8 cellular contexts compared by ENCODE assay signal in the genomic region with DNA sequence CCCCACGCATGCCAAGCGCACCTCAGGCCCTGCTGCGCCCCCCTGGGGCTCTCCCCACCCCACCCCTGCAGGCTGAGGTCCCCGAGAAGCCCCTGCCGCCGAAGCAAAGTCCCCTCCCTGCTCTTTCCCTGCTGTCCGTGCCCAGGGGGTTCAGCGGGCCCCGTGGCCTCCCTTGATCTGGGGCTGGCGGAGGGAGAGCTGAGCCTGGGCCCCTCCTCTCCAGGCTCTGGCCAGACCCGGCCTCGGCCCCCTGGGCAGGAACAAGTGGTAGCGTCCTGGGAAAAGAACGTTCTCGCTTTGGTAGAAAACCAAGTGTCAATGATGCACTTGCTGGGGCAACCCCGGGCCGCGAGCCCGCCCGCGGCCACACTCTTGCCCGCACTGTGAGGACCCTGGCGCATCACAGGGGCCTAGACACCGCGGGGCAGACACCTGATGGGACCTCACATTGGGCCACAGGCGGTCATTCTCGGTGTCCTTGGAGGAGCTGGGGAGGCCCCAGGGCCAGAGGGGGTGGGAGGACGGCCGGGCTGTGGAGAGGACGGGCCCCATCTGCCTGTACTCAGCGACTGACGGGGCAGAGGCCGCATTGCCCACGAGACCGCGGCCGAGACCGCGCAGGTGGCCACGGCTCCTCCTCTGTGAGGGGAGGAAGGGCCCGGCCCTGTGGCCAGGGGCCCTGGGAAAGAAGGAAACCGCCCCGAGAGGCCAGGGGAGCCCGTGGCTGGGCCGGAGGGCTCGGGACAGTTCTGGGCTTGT. TPM values are rescaled to one million over a fixed set of nuclear protein-coding genes. Genes with fewer than 3 reads are reported as not detected.
DNase-seq lines count a peak whose midpoint lies in the region; ATAC-seq and TF ChIP-seq lines count a peak whose summit lies in the region.

No MANE protein-coding gene starts in this region.

- CTCF ChIA-PET in CD8-positive, alpha-beta memory T cell (lab: Charles Lee) = interaction anchor here (1.5 to 2.7 kb wide), 2 partner anchors 19 kb away, joined by 3 to 13 read pairs; no protein-coding TSS in a partner anchor

- H3K9me3 ChIP-seq in CD8-positive, alpha-beta memory T cell (ENCODE audit: low read length) = no peaks in the 10 kb centered on the region
- H3K9me3 ChIP-seq in right atrium auricular region = no peaks in the 10 kb centered on the region

- peaks cover 21 to 50% (median 24%) of the 10 kb centered on the region in 3 donors for H3K4me1 Mint-ChIP-seq in CD8-positive, alpha-beta memory T cell
- H3K4me1 Mint-ChIP-seq in activated T-helper 2 cell treated with anti-CD3 and anti-CD28 coated beads, Interferon-gamma antibody, Interleukin-2, Interleukin-4, amounts not matched to agents 10 μg/mL and 5 μg/mL and 100 μg/mL, durations not matched to agents 14 hours and 24 hours and 36 hours (ENCODE audit: low read depth) = peaks cover 12% of the 10 kb centered on the region

- H3K9me3 Mint-ChIP-seq in CD8-positive, alpha-beta memory T cell = no peaks in the 10 kb centered on the region
- no peaks in the 10 kb centered on the region for H3K9me3 Mint-ChIP-seq in activated T-helper 2 cell treated with anti-CD3 and anti-CD28 coated beads, Interferon-gamma antibody, Interleukin-2, Interleukin-4, amounts not matched to agents 10 μg/mL and 5 μg/mL and 100 μg/mL, durations not matched to agents 14 hours and 24 hours and 36 hours

- H3K36me3 ChIP-seq in CD8-positive, alpha-beta memory T cell (ENCODE audit: insufficient read depth, low read length) = no peaks in the 10 kb centered on the region
- H3K36me3 ChIP-seq in right atrium auricular region = peaks cover 3% of the 10 kb centered on the region

- peaks cover 0 to 2% of the 10 kb centered on the region in 2 donors for H3K27me3 Mint-ChIP-seq in CD8-positive, alpha-beta memory T cell
- no peaks in the 10 kb centered on the region for H3K27me3 Mint-ChIP-seq in activated T-helper 2 cell treated with anti-CD3 and anti-CD28 coated beads, Interferon-gamma antibody, Interleukin-2, Interleukin-4, amounts not matched to agents 10 μg/mL and 5 μg/mL and 100 μg/mL, durations not matched to agents 14 hours and 24 hours and 36 hours (ENCODE audit: low read depth)

- POLR2A ChIA-PET in CD8-positive, alpha-beta memory T cell (lab: Charles Lee) = interaction anchor here (0.5 to 0.7 kb wide), 2 partner anchors 14 to 57 kb away, joined by 3 to 10 read pairs; no protein-coding TSS in a partner anchor

- TF ChIP-seq CTCF in right atrium auricular region (IDR thresholded peaks at IDR 0.05) = no peak

- peak; percentile 29 to 65 (median 36) for DNase-seq in CD8-positive, alpha-beta memory T cell
- no peak for DNase-seq in activated T-helper 2 cell treated with anti-CD3 and anti-CD28 coated beads, Interferon-gamma antibody, Interleukin-2, Interleukin-4, amounts not matched to agents 10 μg/mL and 5 μg/mL and 100 μg/mL, durations not matched to agents 14 hours and 24 hours and 36 hours (ENCODE audit: low spot score)
- DNase-seq in right atrium auricular region (ENCODE audit: low spot score) (no peak), NCI-H1417 (lab: John Stamatoyannopoulos, UW) (no peak), NCI-H1694 treated with DMSO at 0.1 percent for 48 hours (lab: John Stamatoyannopoulos, UW) (no peak)
- DNase-seq in stimulated activated naive CD8-positive, alpha-beta T cell treated with anti-CD3 and anti-CD28 coated beads, Interleukin-15, Interleukin-2, amounts not matched to agents 100 U/mL and 50 U/mL, for 24 hours = no peak

- H3K4me1 ChIP-seq in CD8-positive, alpha-beta memory T cell (ENCODE audit: insufficient read depth, low read length) = peaks cover 36% of the 10 kb centered on the region
- peaks cover 0 to 56% of the 10 kb centered on the region in 2 donors for H3K4me1 ChIP-seq in right atrium auricular region

- H3K27ac Mint-ChIP-seq in CD8-positive, alpha-beta memory T cell = peak overlapping the region; percentile 85 to 99 (median 92)
- peak overlapping the region; percentile 81 for H3K27ac Mint-ChIP-seq in activated T-helper 2 cell treated with anti-CD3 and anti-CD28 coated beads, Interferon-gamma antibody, Interleukin-2, Interleukin-4, amounts not matched to agents 10 μg/mL and 5 μg/mL and 100 μg/mL, durations not matched to agents 14 hours and 24 hours and 36 hours

- peak overlapping the region; percentile 84 for H3K4me3 ChIP-seq in CD8-positive, alpha-beta memory T cell (ENCODE audit: low read length)
- H3K4me3 ChIP-seq in right atrium auricular region = peak overlapping the region; percentile 58 to 60

- H3K27ac ChIP-seq in CD8-positive, alpha-beta memory T cell (ENCODE audit: low read depth, low read length) = peak overlapping the region; percentile 87
- H3K27ac ChIP-seq in right atrium auricular region = peak overlapping the region; percentile 78 to 80

- H3K36me3 Mint-ChIP-seq in CD8-positive, alpha-beta memory T cell = peaks cover 0 to 6% (median 0%) of the 10 kb centered on the region in 3 donors
- H3K36me3 Mint-ChIP-seq in activated T-helper 2 cell treated with anti-CD3 and anti-CD28 coated beads, Interferon-gamma antibody, Interleukin-2, Interleukin-4, amounts not matched to agents 10 μg/mL and 5 μg/mL and 100 μg/mL, durations not matched to agents 14 hours and 24 hours and 36 hours (ENCODE audit: low read depth) = peaks cover 5% of the 10 kb centered on the region

- H3K4me3 Mint-ChIP-seq in CD8-positive, alpha-beta memory T cell = peak overlapping the region; percentile 79 to 92 (median 86)
- H3K4me3 Mint-ChIP-seq in activated T-helper 2 cell treated with anti-CD3 and anti-CD28 coated beads, Interferon-gamma antibody, Interleukin-2, Interleukin-4, amounts not matched to agents 10 μg/mL and 5 μg/mL and 100 μg/mL, durations not matched to agents 14 hours and 24 hours and 36 hours (ENCODE audit: low read depth) = peak overlapping the region; percentile 86

- intact Hi-C loops in activated T-helper 2 cell treated with anti-CD3 and anti-CD28 coated beads, Interferon-gamma antibody, Interleukin-2, Interleukin-4, amounts not matched to agents 10 μg/mL and 5 μg/mL and 100 μg/mL, durations not matched to agents 14 hours and 24 hours and 36 hours (cut with micrococcal nuclease) = loop anchor here (5.0 kb wide), 4 partner anchors 39 to 109 kb away; a partner anchor contains a TSS

- H3K27me3 ChIP-seq in CD8-positive, alpha-beta memory T cell (ENCODE audit: insufficient read depth, low read length, poor library complexity, severe bottlenecking) = no peaks in the 10 kb centered on the region
- H3K27me3 ChIP-seq in right atrium auricular region = no peaks in the 10 kb centered on the region

- ATAC-seq in HG02763 (IDR thresholded peaks at IDR 0.05; ENCODE audit: unreplicated experiment) (peak; percentile 6), GM18517 (IDR thresholded peaks at IDR 0.05; ENCODE audit: unreplicated experiment) (no peak)
- ATAC-seq in stimulated activated naive CD8-positive, alpha-beta T cell treated with anti-CD3 and anti-CD28 coated beads, Interleukin-15, Interleukin-2, amounts not matched to agents 100 U/mL and 50 U/mL, for 24 hours = peak; percentile 11

RNA-seq across cellular contexts. Expression of a gene that starts 29.0 kb away (rescaled TPM):
- total RNA-seq in CD8-positive, alpha-beta memory T cell = 100 to 1,000 TPM; 222 TPM
- 373 TPM for polyA plus RNA-seq in CD8-positive, alpha-beta memory T cell
- 257 TPM in 2 replicates for total RNA-seq in activated T-helper 2 cell treated with anti-CD3 and anti-CD28 coated beads, Interferon-gamma antibody, Interleukin-2, Interleukin-4, amounts not matched to agents 10 μg/mL and 5 μg/mL and 100 μg/mL, durations not matched to agents 14 hours and 24 hours and 36 hours
- total RNA-seq in right atrium auricular region = 100 to 1,000 TPM; 404 to 529 TPM

RNA-seq across cellular contexts. Expression of a gene that starts 37.6 kb away (rescaled TPM):
- total RNA-seq in CD8-positive, alpha-beta memory T cell = 100 to 1,000 TPM; 270 to 278 TPM
- 249 TPM for polyA plus RNA-seq in CD8-positive, alpha-beta memory T cell
- 260 and 272 TPM in 2 replicates for total RNA-seq in activated T-helper 2 cell treated with anti-CD3 and anti-CD28 coated beads, Interferon-gamma antibody, Interleukin-2, Interleukin-4, amounts not matched to agents 10 μg/mL and 5 μg/mL and 100 μg/mL, durations not matched to agents 14 hours and 24 hours and 36 hours
- 100 to 1,000 TPM; 149 to 252 TPM for total RNA-seq in right atrium auricular region

RNA-seq across cellular contexts. Expression of a gene that starts 41.3 kb away (rescaled TPM):
- total RNA-seq in CD8-positive, alpha-beta memory T cell = 10 to 100 TPM; 59.0 to 61.0 TPM
- 4.3 TPM for polyA plus RNA-seq in CD8-positive, alpha-beta memory T cell
- total RNA-seq in activated T-helper 2 cell treated with anti-CD3 and anti-CD28 coated beads, Interferon-gamma antibody, Interleukin-2, Interleukin-4, amounts not matched to agents 10 μg/mL and 5 μg/mL and 100 μg/mL, durations not matched to agents 14 hours and 24 hours and 36 hours = 82.8 and 87.0 TPM in 2 replicates
- 10 to 100 TPM; 14.7 to 17.7 TPM for total RNA-seq in right atrium auricular region

Comparison
In these comparisons a context has a peak if more than half of its experiments do, and no peak if none do; other contexts are left out.
1. DNase-seq: peak in CD8-positive, alpha-beta memory T cell (5 of 5); none in activated T-helper 2 cell treated with anti-CD3 and anti-CD28 coated beads, Interferon-gamma antibody, Interleukin-2, Interleukin-4, amounts not matched to agents 10 μg/mL and 5 μg/mL and 100 μg/mL, durations not matched to agents 14 hours and 24 hours and 36 hours (single experiment), right atrium auricular region (single experiment), stimulated activated naive CD8-positive, alpha-beta T cell treated with anti-CD3 and anti-CD28 coated beads, Interleukin-15, Interleukin-2, amounts not matched to agents 100 U/mL and 50 U/mL, for 24 hours (single experiment), NCI-H1417 (0 of 3) and NCI-H1694 treated with DMSO at 0.1 percent for 48 hours (single experiment).